26 cellular contexts compared by ENCODE assay signal in the genomic region with DNA sequence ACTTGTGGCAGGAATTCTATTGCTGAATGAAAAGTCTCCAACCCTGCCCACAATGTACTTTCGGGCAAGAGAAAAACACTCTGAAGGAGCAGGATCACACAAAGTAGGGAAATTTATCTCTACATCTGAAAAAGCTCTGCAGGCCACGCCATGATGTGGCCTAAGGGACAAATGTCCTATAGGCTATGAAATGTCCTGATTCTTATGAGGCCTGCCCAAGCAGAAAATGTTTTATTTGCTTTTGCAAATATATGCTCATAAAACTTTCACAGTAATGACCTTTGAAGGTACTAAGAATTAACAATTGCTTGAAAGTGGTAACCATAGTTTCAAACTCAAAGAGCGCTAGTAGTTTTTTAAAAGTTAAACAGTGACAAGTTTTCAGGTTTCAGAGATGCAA. TPM values are rescaled to one million over a fixed set of nuclear protein-coding genes. Genes with fewer than 3 reads are reported as not detected.
"Had no signal": no experiment of that assay in that cellular context is flagged by ENCODE, and none has a peak within 500 bp of the region (broad histone marks: within the 10 kb centered on the region; RNA-seq: fewer than 3 reads in every experiment).

No MANE protein-coding gene starts in this region.

- H3K27me3 ChIP-seq: dorsolateral prefrontal cortex, esophagus squamous epithelium, gastrocnemius medialis, heart right ventricle had no signal

- H3K4me3 Mint-ChIP-seq: mesothelial cell of epicardium; naive B cell; naive thymus-derived CD8-positive, alpha-beta T cell had no signal

- DNase-seq: dermis blood vessel endothelial cell; dorsolateral prefrontal cortex; effector CD4-positive, alpha-beta T cell; effector memory CD4-positive, alpha-beta T cell; erythroblast; esophagus squamous epithelium; foreskin fibroblast; foreskin melanocyte; gastrocnemius medialis; glutamatergic neuron; head of caudate nucleus; heart right ventricle; hippocampal formation; left colon; left ventricle myocardium inferior; lower lobe of right lung; mesenchymal stem cell; mucosa of descending colon; naive B cell; naive thymus-derived CD8-positive, alpha-beta T cell had no signal

- H3K27ac Mint-ChIP-seq: mesothelial cell of epicardium; naive B cell; naive thymus-derived CD8-positive, alpha-beta T cell had no signal

- H3K4me3 ChIP-seq: coronary artery, dorsolateral prefrontal cortex, esophagus squamous epithelium, gastrocnemius medialis, heart right ventricle, left ventricle myocardium inferior, lower lobe of right lung, mucosa of descending colon had no signal

- ATAC-seq: esophagus mucosa; gastrocnemius medialis; heart right ventricle; left colon; left lobe of liver; lower lobe of right lung; mucosa of descending colon; naive thymus-derived CD8-positive, alpha-beta T cell had no signal

- H3K36me3 Mint-ChIP-seq: mesothelial cell of epicardium had no signal

- H3K36me3 ChIP-seq: esophagus squamous epithelium, gastrocnemius medialis, heart right ventricle, left ventricle myocardium inferior, lower lobe of right lung had no signal

- H3K9me3 Mint-ChIP-seq: mesothelial cell of epicardium had no signal

- H3K4me1 ChIP-seq: esophagus squamous epithelium, gastrocnemius medialis, heart right ventricle, left ventricle myocardium inferior, lower lobe of right lung had no signal

- H3K27ac ChIP-seq: coronary artery, dorsolateral prefrontal cortex, epithelial cell of prostate, esophagus squamous epithelium, gastrocnemius medialis, heart right ventricle, left ventricle myocardium inferior, lower lobe of right lung had no signal

- H3K9me3 ChIP-seq: esophagus squamous epithelium, gastrocnemius medialis, heart right ventricle, left ventricle myocardium inferior, lower lobe of right lung, mucosa of descending colon had no signal

- H3K4me1 Mint-ChIP-seq: mesothelial cell of epicardium; naive B cell; naive thymus-derived CD8-positive, alpha-beta T cell had no signal

RNA-seq across cellular contexts. Expression of gene CDH26, which starts 55.8 kb away (rescaled TPM):
- total RNA-seq: glomerular endothelial cell had no signal
